Comparison of ENCODE assay signal across 8 cellular contexts in the genomic region with DNA sequence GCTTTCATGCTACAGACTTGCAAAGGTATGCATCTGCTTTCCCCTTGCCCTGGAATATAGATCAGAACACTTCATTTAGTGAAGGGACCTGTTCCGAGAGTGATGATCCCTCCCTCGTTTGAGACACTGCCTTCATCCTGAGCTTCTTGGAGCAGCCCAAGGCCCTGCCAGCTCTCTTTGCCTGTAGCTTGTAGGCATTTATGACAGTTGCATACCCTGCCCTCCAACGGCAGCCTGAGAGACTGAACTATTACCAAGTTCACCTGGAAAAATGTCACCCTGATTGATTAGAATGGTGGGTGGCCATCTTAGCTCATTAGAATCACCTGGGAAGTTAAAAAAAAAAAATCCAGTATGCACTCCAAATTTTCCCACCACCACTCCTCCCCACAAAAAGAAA. TPM values are rescaled to one million over a fixed set of nuclear protein-coding genes. Genes with fewer than 3 reads are reported as not detected.
DNase-seq lines count a peak whose midpoint lies in the region; ATAC-seq, FAIRE-seq and TF ChIP-seq lines count a peak whose summit lies in the region.

No MANE protein-coding gene starts in this region.

- H3K4me1 ChIP-seq in astrocyte (ENCODE audit: insufficient read depth, low read length), result peaks cover 17% of the 10 kb centered on the region

- H3K27ac Mint-ChIP-seq in astrocyte (ENCODE audit: unreplicated experiment), result peak overlapping the region; percentile 64
- H3K27ac Mint-ChIP-seq in memory B cell, result no peak overlapping the region

- no peaks in the 10 kb centered on the region for H4K20me1 ChIP-seq in astrocyte (ENCODE audit: insufficient read depth, low read length)

- H2AFZ ChIP-seq in astrocyte (ENCODE audit: low read depth, low read length), result peak overlapping the region; percentile 4

- TF ChIP-seq CTCF in astrocyte (IDR thresholded peaks at IDR 0.05; ENCODE audit: insufficient read depth, low read depth, low read length), result no peak

- H3K27ac ChIP-seq in astrocyte (ENCODE audit: low read depth, low read length), result no peak overlapping the region

- peak overlapping the region; percentile 36 for H3K4me3 ChIP-seq in astrocyte (ENCODE audit: insufficient read depth, low read depth, low read length)

- no peaks in the 10 kb centered on the region for H3K79me2 ChIP-seq in astrocyte (ENCODE audit: insufficient read depth, low read length)

- H3K4me1 Mint-ChIP-seq in activated T-cell treated with anti-CD3 and anti-CD28 coated beads, Interleukin-2, amount 50 U/mL, for 4 hours (ENCODE audit: low read depth), result peaks cover 12% of the 10 kb centered on the region
- H3K4me1 Mint-ChIP-seq in astrocyte (ENCODE audit: low read depth, unreplicated experiment) (peaks cover 22% of the 10 kb centered on the region), memory B cell (peaks cover 12% of the 10 kb centered on the region)

- DNase-seq in activated T-cell treated with anti-CD3 and anti-CD28 coated beads, Interleukin-2, amount 50 U/mL, for 4 hours, result no peak
- DNase-seq in activated T-cell treated with anti-CD3 and anti-CD28 coated beads, Interleukin-2, amount 50 U/mL, for 1 hour, result no peak
- DNase-seq in astrocyte (ENCODE audit: low read depth) (no peak), memory B cell (ENCODE audit: low spot score in 2 of 2) (no peak), superior temporal gyrus (ENCODE audit: extremely low spot score) (peak; percentile 8), NCI-H226 (no peak), EL (no peak), NCI-H1092 treated with DMSO at 0.1 percent for 48 hours (lab: John Stamatoyannopoulos, UW) (no peak)

- H3K36me3 Mint-ChIP-seq in activated T-cell treated with anti-CD3 and anti-CD28 coated beads, Interleukin-2, amount 50 U/mL, for 4 hours (ENCODE audit: insufficient read depth), result no peaks in the 10 kb centered on the region
- H3K36me3 Mint-ChIP-seq in astrocyte (ENCODE audit: low read depth, unreplicated experiment) (no peaks in the 10 kb centered on the region), memory B cell (peaks cover 2% of the 10 kb centered on the region)

- H3K27me3 ChIP-seq in astrocyte (ENCODE audit: insufficient read depth, low read length), result peaks cover 4% of the 10 kb centered on the region

- FAIRE-seq in astrocyte (lab: Jason Lieb, UNC), result no peak

- H3K36me3 ChIP-seq in astrocyte (ENCODE audit: insufficient read depth, low read length), result no peaks in the 10 kb centered on the region

- H3K4me2 ChIP-seq in astrocyte (ENCODE audit: low read length), result peak overlapping the region; percentile 99

- H3K9me3 Mint-ChIP-seq in activated T-cell treated with anti-CD3 and anti-CD28 coated beads, Interleukin-2, amount 50 U/mL, for 4 hours, result no peaks in the 10 kb centered on the region
- H3K9me3 Mint-ChIP-seq in astrocyte (ENCODE audit: unreplicated experiment) (peaks cover 2% of the 10 kb centered on the region), memory B cell (no peaks in the 10 kb centered on the region)

- H3K9ac ChIP-seq in astrocyte (ENCODE audit: low read length), result peak overlapping the region; percentile 79

- H3K27me3 Mint-ChIP-seq in activated T-cell treated with anti-CD3 and anti-CD28 coated beads, Interleukin-2, amount 50 U/mL, for 4 hours (ENCODE audit: low read depth), result peaks cover 39% of the 10 kb centered on the region
- H3K27me3 Mint-ChIP-seq in astrocyte (ENCODE audit: low read depth, unreplicated experiment) (peaks cover 17% of the 10 kb centered on the region), memory B cell (no peaks in the 10 kb centered on the region)

- H3K9me3 ChIP-seq in astrocyte (ENCODE audit: insufficient read depth, low read depth, low read length), result no peaks in the 10 kb centered on the region

- H3K4me3 Mint-ChIP-seq in activated T-cell treated with anti-CD3 and anti-CD28 coated beads, Interleukin-2, amount 50 U/mL, for 4 hours, result peak overlapping the region; percentile 54
- peak overlapping the region; percentile 84 for H3K4me3 Mint-ChIP-seq in astrocyte (ENCODE audit: unreplicated experiment)
- H3K4me3 Mint-ChIP-seq in memory B cell, result peak overlapping the region; percentile 100

- ATAC-seq in activated T-cell treated with anti-CD3 and anti-CD28 coated beads, Interleukin-2, amount 50 U/mL, for 4 hours, result no peak
- no peak for ATAC-seq in memory B cell (ENCODE audit: low read depth)

RNA-seq across cellular contexts. Expression of a gene that starts 1.5 kb away (rescaled TPM):
- 10 to 100 TPM; 33.9 to 39.6 (median 35.1) TPM for total RNA-seq in activated T-cell treated with anti-CD3 and anti-CD28 coated beads, Interleukin-2, amount 50 U/mL, for 4 hours
- 101 and 113 TPM in 2 replicates for total RNA-seq in astrocyte

RNA-seq across cellular contexts. Expression of a gene that starts 54.9 kb away (rescaled TPM):
- 10 to 100 TPM; 51.3 to 68.3 (median 58.2) TPM for total RNA-seq in activated T-cell treated with anti-CD3 and anti-CD28 coated beads, Interleukin-2, amount 50 U/mL, for 4 hours
- 41.7 and 41.9 TPM in 2 replicates for total RNA-seq in astrocyte
